Comparison of ENCODE assay signal across 20 cellular contexts in genomic region chr10:94053639-94053932, GRCh38. TPM values are rescaled to one million over a fixed set of nuclear protein-coding genes. Genes with fewer than 3 reads are reported as not detected.
"Had no signal": no experiment of that assay in that cellular context is flagged by ENCODE, and none has a peak within 500 bp of the region (broad histone marks: within the 10 kb centered on the region; RNA-seq: fewer than 3 reads in every experiment).

No MANE protein-coding gene starts in this region.

- DNase-seq: activated CD4-positive, alpha-beta T cell treated with anti-CD3 and anti-CD28 coated beads, Interleukin-2, amount 10 ng/mL, durations not matched to agents 7 days and 5 days; activated CD4-positive, CD25-positive, alpha-beta regulatory T cell treated with anti-CD3 and anti-CD28 coated beads, Interleukin-2, amount 50 U/mL, for 72 hours; activated CD8-positive, alpha-beta memory T cell treated with anti-CD3 and anti-CD28 coated beads, Interleukin-2, amount 10 ng/mL, durations not matched to agents 7 days and 5 days; activated CD8-positive, alpha-beta T cell treated with anti-CD3 and anti-CD28 coated beads for 36 hours; activated effector memory CD4-positive, alpha-beta T cell treated with anti-CD3 and anti-CD28 coated beads, Interleukin-2, amount 50 U/mL, for 16 hours; activated naive CD4-positive, alpha-beta T cell treated with anti-CD3 and anti-CD28 coated beads, Interleukin-2, amount 10 ng/mL, durations not matched to agents 7 days and 5 days; activated T-cell treated with anti-CD3 and anti-CD28 coated beads for 4 hours; body of pancreas; dermis blood vessel endothelial cell; effector memory CD4-positive, alpha-beta T cell; hippocampal formation; kidney glomerular epithelial cell; left ventricle myocardium inferior; nephron progenitor cell; pancreas; stimulated activated CD4-positive, alpha-beta T cell treated with anti-CD3 and anti-CD28 coated beads, Interleukin-2, amount 100 ng/mL, for 48 hours; stimulated activated CD8-positive, alpha-beta memory T cell treated with anti-CD3 and anti-CD28 coated beads, Interleukin-4, amount 100 ng/mL, for 48 hours; stimulated activated naive B cell treated with anti-CD40 and anti-IgM and Interleukin-4, amounts not matched to agents 10 μg/mL and 1 μg/mL and 100 μg/mL, for 72 hours; T-cell; upper lobe of right lung had no signal

- ATAC-seq: activated CD8-positive, alpha-beta memory T cell treated with anti-CD3 and anti-CD28 coated beads, Interleukin-2, amount 10 ng/mL, durations not matched to agents 7 days and 5 days; activated CD8-positive, alpha-beta T cell treated with anti-CD3 and anti-CD28 coated beads for 36 hours; body of pancreas; pancreas; stimulated activated naive B cell treated with anti-CD40 and anti-IgM and Interleukin-4, amounts not matched to agents 10 μg/mL and 1 μg/mL and 100 μg/mL, for 72 hours; T-cell; upper lobe of right lung had no signal

RNA-seq across cellular contexts. Expression of gene PLCE1, which starts 59.9 kb away (rescaled TPM):
- total RNA-seq: activated CD8-positive, alpha-beta T cell treated with anti-CD3 and anti-CD28 coated beads for 36 hours had no signal
